ENCODE assay signal across 21 cellular contexts in the genomic region with DNA sequence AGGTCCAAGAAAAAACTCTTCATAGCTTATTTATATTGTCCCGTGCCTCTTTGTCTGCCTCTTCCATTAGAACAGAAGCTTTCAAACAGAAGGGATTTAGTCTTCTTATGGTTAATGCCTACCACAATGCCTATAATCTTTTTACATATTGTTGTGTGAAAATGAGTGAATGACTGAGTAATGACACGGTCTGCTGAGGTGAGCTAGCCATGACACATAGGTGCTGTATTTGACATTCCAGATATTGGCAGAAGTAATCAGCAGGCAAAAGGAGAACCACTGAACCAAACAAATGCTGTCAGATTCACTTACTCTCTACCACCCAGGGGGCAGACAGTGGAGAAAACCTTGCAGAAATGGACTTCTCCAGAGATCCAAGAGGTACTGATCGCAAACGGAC.
A peak's percentile ranks its signal among the peaks of the same experiment; 100 is the strongest.
DNase-seq lines count a peak whose midpoint lies in the region; ATAC-seq, FAIRE-seq and TF ChIP-seq lines count a peak whose summit lies in the region.
"Had no signal": no experiment of that assay in that cellular context is flagged by ENCODE, and none has a peak within 500 bp of the region (broad histone marks: within the 10 kb centered on the region; RNA-seq: fewer than 3 reads in every experiment).

No MANE protein-coding gene starts in this region.

- H2BK12ac ChIP-seq in trophoblast cell (ENCODE audit: low read length), result no peak overlapping the region

- no peak overlapping the region for H4K91ac ChIP-seq in trophoblast cell (ENCODE audit: low read depth, low read length)

- no peak overlapping the region for H3K4ac ChIP-seq in trophoblast cell (ENCODE audit: low read depth, low read length)

- H2BK120ac ChIP-seq in trophoblast cell (ENCODE audit: insufficient read depth, low read length, poor library complexity), result no peak overlapping the region

- peak; percentile 71 for ATAC-seq in foreskin keratinocyte
- ATAC-seq in HG02840 (IDR thresholded peaks at IDR 0.05; ENCODE audit: low FRiP score, unreplicated experiment), result no peak
- ATAC-seq: K562 had no signal

- H3K4me1 ChIP-seq in foreskin keratinocyte (peaks cover 11% of the 10 kb centered on the region), trophoblast cell (ENCODE audit: control insufficient read depth in 1 of 2, insufficient read depth in 2 of 2, low read length in 2 of 2) (peaks cover 5 to 7% of the 10 kb centered on the region in 2 experiments)
- H3K4me1 ChIP-seq: SJSA1 had no signal

- H3K14ac ChIP-seq in trophoblast cell (ENCODE audit: low read length), result no peak overlapping the region

- H3K27me3 ChIP-seq in foreskin keratinocyte (no peaks in the 10 kb centered on the region), trophoblast cell (ENCODE audit: insufficient read depth, low read length) (no peaks in the 10 kb centered on the region)
- H3K27me3 ChIP-seq: SJSA1 had no signal

- no peak overlapping the region for H3K27ac ChIP-seq in foreskin keratinocyte
- H3K27ac ChIP-seq in trophoblast cell (ENCODE audit: low read depth, low read length), result no peak overlapping the region
- H3K27ac ChIP-seq: SJSA1 had no signal

- H3K9ac ChIP-seq in trophoblast cell (ENCODE audit: low read length), result no peak overlapping the region

- no peak overlapping the region for H3K18ac ChIP-seq in trophoblast cell (ENCODE audit: low read length)

- H4K8ac ChIP-seq in trophoblast cell (ENCODE audit: low read depth, low read length), result no peak overlapping the region

- H3K4me3 ChIP-seq in trophoblast cell (ENCODE audit: low read depth, low read length), result no peak overlapping the region
- H3K4me3 ChIP-seq: K562, SJSA1 had no signal

- no peaks in the 10 kb centered on the region for H3K79me1 ChIP-seq in trophoblast cell (ENCODE audit: low read length)

- H2BK5ac ChIP-seq in trophoblast cell (ENCODE audit: low read depth, low read length, poor library complexity), result no peak overlapping the region

- FAIRE-seq in urothelium cell line (lab: Jason Lieb, UNC), result peak; percentile 35
- FAIRE-seq: GM12892, K562 had no signal

- H3K79me2 ChIP-seq in trophoblast cell (ENCODE audit: control insufficient read depth, insufficient read depth, low read length, poor library complexity), result no peaks in the 10 kb centered on the region

- WGBS in trophoblast cell (ENCODE audit: extremely low coverage, insufficient coverage, insufficient read length), result no CpG with 5 or more reads among the region's 4 CpGs

- no peaks in the 10 kb centered on the region for H3K9me3 ChIP-seq in trophoblast cell (ENCODE audit: insufficient read depth, low read depth, low read length)
- H3K9me3 ChIP-seq: SJSA1 had no signal

- no peak overlapping the region for H4K12ac ChIP-seq in trophoblast cell (ENCODE audit: low read depth, low read length)

- no peak overlapping the region for H3K23ac ChIP-seq in trophoblast cell (ENCODE audit: low read length)

- DNase-seq in HPDE6-E6E7 (ENCODE audit: extremely low spot score), result peak; percentile 40
- DNase-seq in RKO (ENCODE audit: low spot score), result peak; percentile 5
- peak; percentile 39 to 65 for DNase-seq in foreskin keratinocyte
- DNase-seq in urothelium cell line (ENCODE audit: low spot score), result peak; percentile 16
- DNase-seq in GM20000 (ENCODE audit: low spot score), result no peak
- DNase-seq in trophoblast cell, result no peak
- DNase-seq: C1 segment of cervical spinal cord; CD8-positive, alpha-beta memory T cell; DMS79; H7; NCI-H1092 treated with DMSO at 0.1 percent for 48 hours; NCI-H146; NCI-H2029 treated with DMSO at 0.1 percent for 48 hours; NCI-H2171; NCI-H446; NCI-H526 treated with DMSO at 0.1 percent for 48 hours; OCI-M1 had no signal

- no peaks in the 10 kb centered on the region for H3K36me3 ChIP-seq in trophoblast cell (ENCODE audit: control insufficient read depth in 1 of 2, insufficient read depth in 2 of 2, low read length in 2 of 2)
- H3K36me3 ChIP-seq: SJSA1 had no signal

- no peak overlapping the region for H3K4me2 ChIP-seq in trophoblast cell (ENCODE audit: low read length)

- TF ChIP-seq CTCF in foreskin keratinocyte (conservative IDR thresholded peaks at IDR 0.05) (no peak), GM20000 (IDR thresholded peaks at IDR 0.05; ENCODE audit: extremely low read depth, missing control alignments) (no peak)

- no peak overlapping the region for H2AK5ac ChIP-seq in trophoblast cell (ENCODE audit: low read length)

- no peak overlapping the region for H2AFZ ChIP-seq in trophoblast cell (ENCODE audit: insufficient read depth, low read length, poor library complexity)

Comparison
In these comparisons a context has a peak if more than half of its experiments do, and no peak if none do; other contexts are left out.
1. DNase-seq: peak in HPDE6-E6E7 (single experiment), RKO (single experiment), foreskin keratinocyte (2 of 2) and urothelium cell line (single experiment); none in GM20000 (single experiment) and trophoblast cell (0 of 2).